In genomic region chr2:23055251-23055650, GRCh38 we compare ENCODE assay signal across 13 cellular contexts.
DNase-seq lines count a peak whose midpoint lies in the region; ATAC-seq and TF ChIP-seq lines count a peak whose summit lies in the region.
"Had no signal": no experiment of that assay in that cellular context is flagged by ENCODE, and none has a peak within 500 bp of the region (broad histone marks: within the 10 kb centered on the region; RNA-seq: fewer than 3 reads in every experiment).

No MANE protein-coding gene starts in this region.

- no peak for TF ChIP-seq EP300 in stomach (IDR thresholded peaks at IDR 0.05)

- peak; percentile 16 for ATAC-seq in stimulated activated effector memory CD8-positive, alpha-beta T cell treated with anti-CD3 and anti-CD28 coated beads, Interleukin-12 subunit alpha, Interleukin-12 subunit beta, amount 100 ng/mL, for 72 hours

- H3K27me3 ChIP-seq in stomach, result no peaks in the 10 kb centered on the region
- H3K27me3 ChIP-seq: BE2C had no signal

- no peak overlapping the region for H3K4me3 Mint-ChIP-seq in nephron progenitor cell
- no peak overlapping the region for H3K4me3 Mint-ChIP-seq in stimulated activated effector memory CD8-positive, alpha-beta T cell treated with anti-CD3 and anti-CD28 coated beads, Interleukin-12 subunit alpha, Interleukin-12 subunit beta, amount 100 ng/mL, for 72 hours
- H3K4me3 Mint-ChIP-seq: CD4-positive, CD25-positive, alpha-beta regulatory T cell; CD8-positive, alpha-beta memory T cell; H9 had no signal

- WGBS in stomach, 5 donors, result 60 to 78% (median 73%) methylated on average over 4 of the region's 4 CpGs

- no peaks in the 10 kb centered on the region for H3K36me3 Mint-ChIP-seq in nephron progenitor cell (ENCODE audit: low read depth)
- H3K36me3 Mint-ChIP-seq in stimulated activated effector memory CD8-positive, alpha-beta T cell treated with anti-CD3 and anti-CD28 coated beads, Interleukin-12 subunit alpha, Interleukin-12 subunit beta, amount 100 ng/mL, for 72 hours, result no peaks in the 10 kb centered on the region
- H3K36me3 Mint-ChIP-seq: CD4-positive, CD25-positive, alpha-beta regulatory T cell; CD8-positive, alpha-beta memory T cell had no signal

- no peaks in the 10 kb centered on the region for H3K36me3 ChIP-seq in stomach
- H3K36me3 ChIP-seq: BE2C had no signal

- H3K4me1 Mint-ChIP-seq in nephron progenitor cell, result no peaks in the 10 kb centered on the region
- no peaks in the 10 kb centered on the region for H3K4me1 Mint-ChIP-seq in stimulated activated effector memory CD8-positive, alpha-beta T cell treated with anti-CD3 and anti-CD28 coated beads, Interleukin-12 subunit alpha, Interleukin-12 subunit beta, amount 100 ng/mL, for 72 hours
- H3K4me1 Mint-ChIP-seq: CD4-positive, CD25-positive, alpha-beta regulatory T cell; CD8-positive, alpha-beta memory T cell had no signal

- TF ChIP-seq POLR2A in stomach (IDR thresholded peaks at IDR 0.05), result no peak

- TF ChIP-seq CTCF in nephron progenitor cell (IDR thresholded peaks at IDR 0.05), result no peak
- no peak for TF ChIP-seq CTCF in stomach (IDR thresholded peaks at IDR 0.05)

- peaks cover 15% of the 10 kb centered on the region for H3K27me3 Mint-ChIP-seq in nephron progenitor cell (ENCODE audit: low read depth, poor library complexity)

- no peaks in the 10 kb centered on the region for H3K4me1 ChIP-seq in stomach
- H3K4me1 ChIP-seq: BE2C, Caco-2 had no signal

- intact Hi-C loops in stomach (cut with DNase I; ENCODE audit: low total_unique reads), result no loop called here

- H3K9me3 Mint-ChIP-seq in nephron progenitor cell, result no peaks in the 10 kb centered on the region
- peaks cover 3% of the 10 kb centered on the region for H3K9me3 Mint-ChIP-seq in stimulated activated effector memory CD8-positive, alpha-beta T cell treated with anti-CD3 and anti-CD28 coated beads, Interleukin-12 subunit alpha, Interleukin-12 subunit beta, amount 100 ng/mL, for 72 hours
- H3K9me3 Mint-ChIP-seq: H9 had no signal

- DNase-seq in NCI-H345 (lab: John Stamatoyannopoulos, UW) (peak; percentile 73), NCI-H345 treated with DMSO at 0.1 percent for 48 hours (lab: John Stamatoyannopoulos, UW; ENCODE audit: unreplicated experiment) (peak; percentile 71), nephron progenitor cell (no peak), stomach (no peak), SIG-M5 (lab: John Stamatoyannopoulos, UW) (no peak)
- DNase-seq in stimulated activated effector memory CD8-positive, alpha-beta T cell treated with anti-CD3 and anti-CD28 coated beads, Interleukin-12 subunit alpha, Interleukin-12 subunit beta, amount 100 ng/mL, for 72 hours (ENCODE audit: low spot score in 2 of 2), result no peak
- DNase-seq: ACHN; BE2C; C1 segment of cervical spinal cord; Caco-2; CD4-positive, CD25-positive, alpha-beta regulatory T cell; CD8-positive, alpha-beta memory T cell; H9 had no signal

- H3K9me3 ChIP-seq in stomach, result no peaks in the 10 kb centered on the region
- H3K9me3 ChIP-seq: BE2C, Caco-2 had no signal

- H3K27ac ChIP-seq in stomach, result no peak overlapping the region

- H3K27ac Mint-ChIP-seq in nephron progenitor cell, result peak overlapping the region; percentile 17
- no peak overlapping the region for H3K27ac Mint-ChIP-seq in stimulated activated effector memory CD8-positive, alpha-beta T cell treated with anti-CD3 and anti-CD28 coated beads, Interleukin-12 subunit alpha, Interleukin-12 subunit beta, amount 100 ng/mL, for 72 hours
- H3K27ac Mint-ChIP-seq: CD4-positive, CD25-positive, alpha-beta regulatory T cell had no signal

- no peak overlapping the region for H3K4me3 ChIP-seq in stomach

Comparison
In these comparisons a context has a peak if more than half of its experiments do, and no peak if none do; other contexts are left out.
1. DNase-seq: peak in NCI-H345 (single experiment) and NCI-H345 treated with DMSO at 0.1 percent for 48 hours (single experiment); none in nephron progenitor cell (single experiment), stimulated activated effector memory CD8-positive, alpha-beta T cell treated with anti-CD3 and anti-CD28 coated beads, Interleukin-12 subunit alpha, Interleukin-12 subunit beta, amount 100 ng/mL, for 72 hours (0 of 2), stomach (single experiment) and SIG-M5 (single experiment).